ENCODE assay signal across 1 cellular context in the genomic region with DNA sequence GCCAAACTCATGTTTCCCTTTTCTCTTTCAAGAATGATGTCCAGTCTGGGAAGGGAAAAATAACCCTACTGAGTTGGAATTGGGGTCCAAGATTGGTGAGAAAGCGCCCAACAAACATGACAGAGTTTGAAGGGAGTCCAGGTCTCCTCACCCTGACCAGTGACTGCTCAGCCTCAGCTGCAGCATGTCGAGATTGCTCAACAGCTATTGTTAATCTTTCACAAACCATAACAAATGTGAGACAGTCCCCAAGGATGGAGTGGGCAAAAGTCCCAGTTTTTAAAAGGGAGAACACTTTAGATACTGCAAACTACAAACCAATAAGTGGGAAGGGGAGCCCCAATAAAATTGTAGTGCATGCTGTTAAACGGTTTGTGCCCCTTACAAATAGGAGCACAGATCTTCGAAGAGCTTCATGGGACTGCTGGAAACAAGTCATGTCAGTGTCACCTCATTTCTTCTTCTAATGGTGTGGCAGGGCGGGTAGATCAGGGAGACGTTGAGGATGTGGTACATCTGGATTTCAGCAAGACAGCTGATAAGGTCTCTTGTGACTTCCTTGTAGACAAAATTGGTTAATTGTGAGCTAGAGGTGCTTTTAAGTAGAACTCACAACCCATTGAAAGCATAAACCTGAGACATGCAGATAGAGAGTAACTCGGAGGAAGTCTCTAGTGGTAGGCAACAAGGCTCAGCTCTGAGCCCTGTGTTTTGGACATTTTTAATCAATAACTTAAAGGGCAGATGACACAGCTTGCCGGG.
TF ChIP-seq lines count a peak whose summit lies in the region.

No MANE protein-coding gene starts in this region.

TF ChIP-seq in GM23338, 12 proteins besides CTCF, POLR2A, EP300 and RAD21 (continued from another document):
- TF ChIP-seq, protein P1, sequence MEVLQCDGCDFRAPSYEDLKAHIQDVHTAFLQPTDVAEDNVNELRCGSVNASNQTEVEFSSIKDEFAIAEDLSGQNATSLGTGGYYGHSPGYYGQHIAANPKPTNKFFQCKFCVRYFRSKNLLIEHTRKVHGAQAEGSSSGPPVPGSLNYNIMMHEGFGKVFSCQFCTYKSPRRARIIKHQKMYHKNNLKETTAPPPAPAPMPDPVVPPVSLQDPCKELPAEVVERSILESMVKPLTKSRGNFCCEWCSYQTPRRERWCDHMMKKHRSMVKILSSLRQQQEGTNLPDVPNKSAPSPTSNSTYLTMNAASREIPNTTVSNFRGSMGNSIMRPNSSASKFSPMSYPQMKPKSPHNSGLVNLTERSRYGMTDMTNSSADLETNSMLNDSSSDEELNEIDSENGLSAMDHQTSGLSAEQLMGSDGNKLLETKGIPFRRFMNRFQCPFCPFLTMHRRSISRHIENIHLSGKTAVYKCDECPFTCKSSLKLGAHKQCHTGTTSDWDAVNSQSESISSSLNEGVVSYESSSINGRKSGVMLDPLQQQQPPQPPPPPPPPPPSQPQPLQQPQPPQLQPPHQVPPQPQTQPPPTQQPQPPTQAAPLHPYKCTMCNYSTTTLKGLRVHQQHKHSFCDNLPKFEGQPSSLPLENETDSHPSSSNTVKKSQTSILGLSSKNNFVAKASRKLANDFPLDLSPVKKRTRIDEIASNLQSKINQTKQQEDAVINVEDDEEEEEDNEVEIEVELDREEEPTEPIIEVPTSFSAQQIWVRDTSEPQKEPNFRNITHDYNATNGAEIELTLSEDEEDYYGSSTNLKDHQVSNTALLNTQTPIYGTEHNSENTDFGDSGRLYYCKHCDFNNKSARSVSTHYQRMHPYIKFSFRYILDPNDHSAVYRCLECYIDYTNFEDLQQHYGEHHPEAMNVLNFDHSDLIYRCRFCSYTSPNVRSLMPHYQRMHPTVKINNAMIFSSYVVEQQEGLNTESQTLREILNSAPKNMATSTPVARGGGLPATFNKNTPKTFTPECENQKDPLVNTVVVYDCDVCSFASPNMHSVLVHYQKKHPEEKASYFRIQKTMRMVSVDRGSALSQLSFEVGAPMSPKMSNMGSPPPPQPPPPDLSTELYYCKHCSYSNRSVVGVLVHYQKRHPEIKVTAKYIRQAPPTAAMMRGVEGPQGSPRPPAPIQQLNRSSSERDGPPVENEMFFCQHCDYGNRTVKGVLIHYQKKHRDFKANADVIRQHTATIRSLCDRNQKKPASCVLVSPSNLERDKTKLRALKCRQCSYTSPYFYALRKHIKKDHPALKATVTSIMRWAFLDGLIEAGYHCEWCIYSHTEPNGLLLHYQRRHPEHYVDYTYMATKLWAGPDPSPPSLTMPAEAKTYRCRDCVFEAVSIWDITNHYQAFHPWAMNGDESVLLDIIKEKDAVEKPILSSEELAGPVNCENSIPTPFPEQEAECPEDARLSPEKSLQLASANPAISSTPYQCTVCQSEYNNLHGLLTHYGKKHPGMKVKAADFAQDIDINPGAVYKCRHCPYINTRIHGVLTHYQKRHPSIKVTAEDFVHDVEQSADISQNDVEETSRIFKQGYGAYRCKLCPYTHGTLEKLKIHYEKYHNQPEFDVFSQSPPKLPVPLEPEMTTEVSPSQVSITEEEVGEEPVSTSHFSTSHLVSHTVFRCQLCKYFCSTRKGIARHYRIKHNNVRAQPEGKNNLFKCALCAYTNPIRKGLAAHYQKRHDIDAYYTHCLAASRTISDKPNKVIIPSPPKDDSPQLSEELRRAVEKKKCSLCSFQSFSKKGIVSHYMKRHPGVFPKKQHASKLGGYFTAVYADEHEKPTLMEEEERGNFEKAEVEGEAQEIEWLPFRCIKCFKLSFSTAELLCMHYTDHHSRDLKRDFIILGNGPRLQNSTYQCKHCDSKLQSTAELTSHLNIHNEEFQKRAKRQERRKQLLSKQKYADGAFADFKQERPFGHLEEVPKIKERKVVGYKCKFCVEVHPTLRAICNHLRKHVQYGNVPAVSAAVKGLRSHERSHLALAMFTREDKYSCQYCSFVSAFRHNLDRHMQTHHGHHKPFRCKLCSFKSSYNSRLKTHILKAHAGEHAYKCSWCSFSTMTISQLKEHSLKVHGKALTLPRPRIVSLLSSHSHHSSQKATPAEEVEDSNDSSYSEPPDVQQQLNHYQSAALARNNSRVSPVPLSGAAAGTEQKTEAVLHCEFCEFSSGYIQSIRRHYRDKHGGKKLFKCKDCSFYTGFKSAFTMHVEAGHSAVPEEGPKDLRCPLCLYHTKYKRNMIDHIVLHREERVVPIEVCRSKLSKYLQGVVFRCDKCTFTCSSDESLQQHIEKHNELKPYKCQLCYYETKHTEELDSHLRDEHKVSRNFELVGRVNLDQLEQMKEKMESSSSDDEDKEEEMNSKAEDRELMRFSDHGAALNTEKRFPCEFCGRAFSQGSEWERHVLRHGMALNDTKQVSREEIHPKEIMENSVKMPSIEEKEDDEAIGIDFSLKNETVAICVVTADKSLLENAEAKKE (CRISPR knock-in tag; IDR thresholded peaks at IDR 0.05): no peak
- no peak for TF ChIP-seq POLR2AphosphoS5 (IDR thresholded peaks at IDR 0.05; ENCODE audit: low read depth)
- no peak for TF ChIP-seq EZH2 (IDR thresholded peaks at IDR 0.05; ENCODE audit: low read depth, unreplicated experiment)
